8 cellular contexts compared by ENCODE assay signal in the genomic region with DNA sequence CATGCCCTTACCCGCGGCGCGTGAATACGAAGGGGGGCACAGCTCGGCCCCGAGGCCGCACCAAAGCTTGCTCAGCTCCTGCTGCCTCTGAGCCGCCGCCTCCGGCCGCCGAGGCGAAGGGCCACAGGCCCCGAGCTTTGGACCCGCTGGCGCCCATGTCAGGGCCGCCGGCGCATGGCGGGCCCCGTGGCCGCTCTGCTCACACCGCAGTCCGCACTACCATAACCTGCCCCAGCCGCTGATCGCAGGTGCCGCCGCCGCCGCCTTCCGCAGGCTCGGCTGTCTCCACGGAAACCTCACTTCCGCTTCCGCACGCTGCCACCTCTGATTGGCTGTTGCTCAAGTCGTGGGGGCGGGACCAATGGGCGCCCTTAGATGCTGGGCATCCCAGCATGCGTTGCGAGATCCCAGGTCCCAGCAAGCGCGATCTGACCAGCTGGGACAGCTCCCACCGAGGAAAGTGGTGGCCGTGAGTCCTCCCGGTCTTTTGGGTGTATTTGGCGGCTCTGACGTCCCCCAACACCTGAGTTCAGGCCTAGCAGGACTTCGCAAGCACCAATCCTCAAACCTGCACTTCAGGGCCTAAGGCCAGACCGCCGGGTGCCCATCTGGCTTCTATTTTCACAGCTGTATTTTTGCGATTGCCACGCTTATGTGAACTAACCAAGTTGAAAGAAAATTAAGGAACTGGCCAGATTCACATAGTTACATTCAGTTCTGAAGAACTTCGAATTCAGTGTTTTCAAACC. TPM values are rescaled to one million over a fixed set of nuclear protein-coding genes. Genes with fewer than 3 reads are reported as not detected.
DNase-seq lines count a peak whose midpoint lies in the region; ATAC-seq and TF ChIP-seq lines count a peak whose summit lies in the region.

A gene with protein sequence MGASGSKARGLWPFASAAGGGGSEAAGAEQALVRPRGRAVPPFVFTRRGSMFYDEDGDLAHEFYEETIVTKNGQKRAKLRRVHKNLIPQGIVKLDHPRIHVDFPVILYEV (minus strand): TSS at position 281 of the 749 bp plus-strand sequence. CDS start 124 bp downstream, at position 157.

- intact Hi-C loops in IMR-90 (cut with micrococcal nuclease): no loop called here
- intact Hi-C loops in PC-3 (cut with micrococcal nuclease): no loop called here

- H3K4me1 ChIP-seq in IMR-90 (ENCODE audit: control insufficient read depth, insufficient read depth, low read length) (peaks cover 6% of the 10 kb centered on the region; the same call in 1 of the 2 replicates), PC-3 (ENCODE audit: insufficient read depth, low read length) (peaks cover 10% of the 10 kb centered on the region; the same call in 1 of the 2 replicates), mucosa of stomach (ENCODE audit: control insufficient read depth, insufficient read depth, low read length) (peaks cover 21% of the 10 kb centered on the region)

- H3K9me1 ChIP-seq in IMR-90 (ENCODE audit: insufficient read depth, low read length): no peaks in the 10 kb centered on the region

- peak within 1 kb of the TSS; percentile 74 for H3K4ac ChIP-seq in IMR-90 (ENCODE audit: low read depth, low read length)

- no peak within 1 kb of the TSS for H4K91ac ChIP-seq in IMR-90 (ENCODE audit: insufficient read depth, low read depth, low read length)

- BruUV-seq in IMR-90 (replicated peaks; lab: Mats Ljungman, UMichigan): no TSS peak
- BruUV-seq in PC-3 (replicated peaks; lab: Mats Ljungman, UMichigan): no TSS peak

- H3K4me2 ChIP-seq in IMR-90 (ENCODE audit: low read depth, low read length) (peak within 1 kb of the TSS; percentile 99), PC-3 (ENCODE audit: low read length) (peak within 1 kb of the TSS; percentile 78)

- no peak for TF ChIP-seq CTCF in IMR-90 (conservative IDR thresholded peaks at IDR 0.05; ENCODE audit: low read depth, low read length)
- TF ChIP-seq CTCF in PC-3 (conservative IDR thresholded peaks at IDR 0.05; ENCODE audit: low read depth, low read length): no peak
- no peak for TF ChIP-seq CTCF in epithelial cell of proximal tubule (conservative IDR thresholded peaks at IDR 0.05; ENCODE audit: low read depth, low read length)

- H3K9me3 ChIP-seq in IMR-90 (ENCODE audit: control insufficient read depth, insufficient read depth, low read length): no peaks in the 10 kb centered on the region
- H3K9me3 ChIP-seq in PC-3 (ENCODE audit: low read length): no peaks in the 10 kb centered on the region
- no peaks in the 10 kb centered on the region for H3K9me3 ChIP-seq in mucosa of stomach (ENCODE audit: control insufficient read depth, low read length)

- peak within 1 kb of the TSS; percentile 82 for H3K9ac ChIP-seq in IMR-90 (ENCODE audit: low read depth, low read length)
- H3K9ac ChIP-seq in PC-3 (ENCODE audit: low read length): peak within 1 kb of the TSS; percentile 92
- peak within 1 kb of the TSS; percentile 87 for H3K9ac ChIP-seq in mucosa of stomach (ENCODE audit: low read length)

- no peaks in the 10 kb centered on the region for H3F3A ChIP-seq in PC-3 (ENCODE audit: low read length, unreplicated experiment)

- DNase-seq in DMS 273 (lab: John Stamatoyannopoulos, UW; ENCODE audit: unreplicated experiment): peak; percentile 97
- peak; percentile 94 for DNase-seq in IMR-90
- peak; percentile 99 for DNase-seq in PC-3
- DNase-seq in activated T-cell treated with anti-CD3 and anti-CD28 coated beads for 48 hours (ENCODE audit: low read depth): peak; percentile 93
- no peak for DNase-seq in epithelial cell of proximal tubule (ENCODE audit: low read depth)
- DNase-seq in stimulated activated CD8-positive, alpha-beta memory T cell treated with anti-CD3 and anti-CD28 coated beads, Interleukin-7, amount 100 ng/mL, for 1 hour (ENCODE audit: low read depth in 2 of 2): peak; percentile 87 to 91

- dilution Hi-C loops in IMR-90 (cut with HindIII; ENCODE audit: low sequenced_read_pairs, unreplicated experiment): no loop called here

- H2BK120ac ChIP-seq in IMR-90 (ENCODE audit: low read depth, low read length): no peak within 1 kb of the TSS

- no peak within 1 kb of the TSS for H3K18ac ChIP-seq in IMR-90 (ENCODE audit: low read depth, low read length)

- peak within 1 kb of the TSS; percentile 20 for H2BK5ac ChIP-seq in IMR-90 (ENCODE audit: low read depth, low read length, poor library complexity, severe bottlenecking)

- TF ChIP-seq POLR2A in IMR-90 (IDR thresholded peaks at IDR 0.05; ENCODE audit: low read depth, low read length): peak; percentile 76

- H3K9me2 ChIP-seq in PC-3 (replicated peaks; ENCODE audit: low read length): no peaks in the 10 kb centered on the region

- peaks cover 34 to 48% of the 10 kb centered on the region in 2 experiments for H3K79me1 ChIP-seq in IMR-90 (ENCODE audit: low read depth in 1 of 2, low read length in 2 of 2)

- CTCF ChIA-PET in IMR-90 (lab: Yijun Ruan, JAX): interaction anchor here (0.5 to 1.4 kb wide), 3 partner anchors 8 to 1282 kb away, joined by 3 to 4 read pairs (median 3); no protein-coding TSS in a partner anchor
- CTCF ChIA-PET in PC-3 (lab: Charles Lee): interaction anchor here (0.5 to 1.0 kb wide), 7 partner anchors 9 to 974 kb away, joined by 3 to 10 read pairs (median 5); no protein-coding TSS in a partner anchor

- H3K4me3 ChIP-seq in IMR-90 (ENCODE audit: insufficient read depth, low read depth, low read length): peak within 1 kb of the TSS; percentile 67
- peak within 1 kb of the TSS; percentile 96 for H3K4me3 ChIP-seq in PC-3 (ENCODE audit: low read length)
- peak within 1 kb of the TSS; percentile 98 for H3K4me3 ChIP-seq in epithelial cell of proximal tubule (ENCODE audit: low read depth, low read length)
- peak within 1 kb of the TSS; percentile 85 for H3K4me3 ChIP-seq in mucosa of stomach (ENCODE audit: low read length)

- H3K23ac ChIP-seq in IMR-90 (ENCODE audit: low read depth, low read length): peak within 1 kb of the TSS; percentile 48; the same call in 1 of the 2 replicates

- in situ Hi-C loops in IMR-90 (cut with MboI; ENCODE audit: low sequenced_read_pairs): loop anchor here (25.0 kb wide), 3 partner anchors 1059 to 1834 kb away; a partner anchor contains a TSS

- TF ChIP-seq RAD21 in IMR-90 (IDR thresholded peaks at IDR 0.05; ENCODE audit: low read length): no peak

- POLR2A ChIA-PET in IMR-90 (lab: Charles Lee; ENCODE audit: unreplicated experiment): interaction anchor here (1.3 kb wide), 1 partner anchor 9 kb away, joined by 6 read pairs; no protein-coding TSS in a partner anchor
- POLR2A ChIA-PET in PC-3 (lab: Charles Lee; ENCODE audit: unreplicated experiment): interaction anchor here (0.7 to 1.7 kb wide), 3 partner anchors 9 to 13 kb away, joined by 3 to 14 read pairs (median 3); no protein-coding TSS in a partner anchor

- peak within 1 kb of the TSS; percentile 41; the same call in 1 of the 2 replicates for H3K14ac ChIP-seq in IMR-90 (replicated peaks; ENCODE audit: low read depth, low read length)

- H3K36me3 ChIP-seq in IMR-90 (ENCODE audit: control insufficient read depth, insufficient read depth, low read length) (peaks cover 33% of the 10 kb centered on the region), PC-3 (ENCODE audit: low read depth, low read length) (peaks cover 26% of the 10 kb centered on the region; the same call in 1 of the 2 replicates), mucosa of stomach (ENCODE audit: control insufficient read depth, insufficient read depth, low read length) (peaks cover 17% of the 10 kb centered on the region)

- H4K20me1 ChIP-seq in IMR-90 (ENCODE audit: insufficient read depth, low read length): peaks cover 23% of the 10 kb centered on the region
- H4K20me1 ChIP-seq in PC-3 (ENCODE audit: low read length): no peaks in the 10 kb centered on the region

- H3K27ac ChIP-seq in IMR-90 (ENCODE audit: insufficient read depth, low read length): peak within 1 kb of the TSS; percentile 32
- H3K27ac ChIP-seq in PC-3 (ENCODE audit: low read length): peak within 1 kb of the TSS; percentile 4; the same call in 1 of the 2 replicates

- H2AFZ ChIP-seq in IMR-90 (replicated peaks; ENCODE audit: low read length, poor library complexity) (peak within 1 kb of the TSS; percentile 93), PC-3 (ENCODE audit: low read length) (peak within 1 kb of the TSS; percentile 66)

- WGBS in IMR-90 (ENCODE audit: extremely low coverage in 2 of 2, insufficient read length in 1 of 2), 2 experiments: 5% methylated on average over 27 of the region's 55 CpGs; no CpG with 5 or more reads in 1 of the 2 experiments

- peak within 1 kb of the TSS; percentile 92 for H2AK9ac ChIP-seq in IMR-90 (replicated peaks; ENCODE audit: low read depth, low read length, poor library complexity)

- ATAC-seq in GM21528 (IDR thresholded peaks at IDR 0.05; ENCODE audit: low FRiP score, unreplicated experiment) (peak; percentile 74), IMR-90 (ENCODE audit: low read depth) (peak; percentile 91), PC-3 (peak; percentile 90)

- H2BK15ac ChIP-seq in IMR-90 (ENCODE audit: low read depth, low read length): no peak within 1 kb of the TSS

- H2BK20ac ChIP-seq in IMR-90 (ENCODE audit: low read depth, low read length): no peak within 1 kb of the TSS

- peaks cover 32% of the 10 kb centered on the region for H3K79me2 ChIP-seq in PC-3 (ENCODE audit: low read length)

- peak within 1 kb of the TSS; percentile 49 to 94 for H4K8ac ChIP-seq in IMR-90 (ENCODE audit: low read depth in 2 of 2, low read length in 2 of 2)

- peak within 1 kb of the TSS; percentile 19; the same call in 1 of the 2 replicates for H4K5ac ChIP-seq in IMR-90 (ENCODE audit: low read depth, low read length)

- no peak within 1 kb of the TSS for H3K56ac ChIP-seq in IMR-90 (ENCODE audit: extremely low read depth, insufficient read depth, low read length)

- H3K27me3 ChIP-seq in IMR-90 (ENCODE audit: control insufficient read depth, insufficient read depth, low read length) (no peaks in the 10 kb centered on the region), PC-3 (ENCODE audit: low read length) (no peaks in the 10 kb centered on the region), mucosa of stomach (ENCODE audit: control insufficient read depth, insufficient read depth, low read length) (no peaks in the 10 kb centered on the region)

- peak within 1 kb of the TSS; percentile 68 for H2AK5ac ChIP-seq in IMR-90 (ENCODE audit: low read depth, low read length)

TF ChIP-seq in IMR-90, 13 proteins besides CTCF, POLR2A, EP300 and RAD21 (continues in another document):
- peak; percentile 11; the same call in 1 of the 2 replicates for TF ChIP-seq MAZ (IDR thresholded peaks at IDR 0.05; ENCODE audit: borderline replicate concordance, low read depth, low read length)
- peak; percentile 74; the same call in 1 of the 2 replicates for TF ChIP-seq MXI1 (IDR thresholded peaks at IDR 0.05; ENCODE audit: borderline replicate concordance, low read depth, low read length)

RNA-seq across cellular contexts. Expression of the gene that starts here (rescaled TPM):
- total RNA-seq in IMR-90 (2012; rRNA removed): 13.4 and 14.2 TPM in 2 replicates
- polyA plus RNA-seq in IMR-90 (2012; rRNA removed): 24.0 and 24.8 TPM in 2 replicates
- polyA plus RNA-seq in IMR-90 (2012; cell fraction: cytosol; rRNA removed): 61.1 and 70.8 TPM in 2 replicates
- polyA plus RNA-seq in IMR-90 (2012; cell fraction: nucleus; rRNA removed; ENCODE audit: low replicate concordance): 24.8 and 29.9 TPM in 2 replicates
- 143 and 156 TPM in 2 replicates for total RNA-seq in PC-3 (2014; rRNA removed)
- 39.8 and 46.6 TPM in 2 replicates for total RNA-seq in epithelial cell of proximal tubule
